ENCODE assay signal across 12 cellular contexts in genomic region chr6:15443119-15443518, GRCh38.
A peak's percentile ranks its signal among the peaks of the same experiment; 100 is the strongest.
DNase-seq lines count a peak whose midpoint lies in the region; ATAC-seq and TF ChIP-seq lines count a peak whose summit lies in the region.
"Had no signal": no experiment of that assay in that cellular context is flagged by ENCODE, and none has a peak within 500 bp of the region (broad histone marks: within the 10 kb centered on the region; RNA-seq: fewer than 3 reads in every experiment).

No MANE protein-coding gene starts in this region.

- in situ Hi-C loops in G401 (cut with HindIII; ENCODE audit: low sequenced_read_pairs) = no loop called here

- peak overlapping the region; percentile 30 for H3K27ac ChIP-seq in neutrophil
- H3K27ac ChIP-seq in substantia nigra (ENCODE audit: low read depth, low read length, poor library complexity, severe bottlenecking) = no peak overlapping the region

- H3K4me1 ChIP-seq in neutrophil (ENCODE audit: control insufficient read depth in 1 of 2, insufficient read depth in 1 of 2, low read depth in 1 of 2, low read length in 1 of 2) = peaks cover 29 to 54% of the 10 kb centered on the region in 2 experiments

- no peaks in the 10 kb centered on the region for H3K27me3 ChIP-seq in neutrophil
- H3K27me3 ChIP-seq: upper lobe of left lung had no signal

- DNase-seq in Daoy (ENCODE audit: low read depth) (peak; percentile 71), NCI-H69 (lab: John Stamatoyannopoulos, UW) (peak; percentile 27), choroid plexus epithelial cell (ENCODE audit: low read depth) (peak; percentile 88), substantia nigra (lab: John Stamatoyannopoulos, UW) (no peak), osteocyte (ENCODE audit: extremely low spot score, unreplicated experiment) (no peak), G401 (ENCODE audit: low spot score) (no peak)
- DNase-seq: mesendoderm, NCI-H1436, T-cell, upper lobe of left lung had no signal

- H3K4me3 Mint-ChIP-seq in osteocyte (ENCODE audit: unreplicated experiment) = no peak overlapping the region
- H3K4me3 Mint-ChIP-seq: T-cell had no signal

- H3K27me3 Mint-ChIP-seq in osteocyte (ENCODE audit: unreplicated experiment) = no peaks in the 10 kb centered on the region
- H3K27me3 Mint-ChIP-seq: T-cell had no signal

- H3K9me3 ChIP-seq in neutrophil = no peaks in the 10 kb centered on the region
- H3K9me3 ChIP-seq: upper lobe of left lung had no signal

- H3K4me3 ChIP-seq in choroid plexus epithelial cell (ENCODE audit: low read depth, low read length) (no peak overlapping the region), neutrophil (ENCODE audit: low read depth in 1 of 2, low read length in 1 of 2) (no peak overlapping the region)
- H3K4me3 ChIP-seq: upper lobe of left lung had no signal

- TF ChIP-seq CTCF in choroid plexus epithelial cell (conservative IDR thresholded peaks at IDR 0.05; ENCODE audit: low read depth, low read length) (no peak), neutrophil (IDR thresholded peaks at IDR 0.05) (no peak), osteocyte (IDR thresholded peaks at IDR 0.05) (no peak)

- H3K27ac Mint-ChIP-seq in osteocyte (ENCODE audit: unreplicated experiment) = no peak overlapping the region
- H3K27ac Mint-ChIP-seq: T-cell had no signal

- no peaks in the 10 kb centered on the region for H3K36me3 Mint-ChIP-seq in osteocyte (ENCODE audit: unreplicated experiment)
- H3K36me3 Mint-ChIP-seq: T-cell had no signal

- no peaks in the 10 kb centered on the region for H3K36me3 ChIP-seq in neutrophil
- H3K36me3 ChIP-seq: upper lobe of left lung had no signal

- no peaks in the 10 kb centered on the region for H3K9me3 Mint-ChIP-seq in osteocyte (ENCODE audit: unreplicated experiment)
- H3K9me3 Mint-ChIP-seq: T-cell had no signal

- no peak for ATAC-seq in HG03378 (IDR thresholded peaks at IDR 0.05; ENCODE audit: unreplicated experiment)
- ATAC-seq: T-cell had no signal

- H3K4me1 Mint-ChIP-seq in osteocyte (ENCODE audit: unreplicated experiment) = peaks cover 38% of the 10 kb centered on the region

Comparison
In these comparisons a context has a peak if more than half of its experiments do, and no peak if none do; other contexts are left out.
1. DNase-seq: peak in Daoy (single experiment), NCI-H69 (single experiment) and choroid plexus epithelial cell (single experiment); none in substantia nigra (0 of 49), osteocyte (single experiment) and G401 (single experiment).